ENCODE assay signal across 21 cellular contexts in the genomic region with DNA sequence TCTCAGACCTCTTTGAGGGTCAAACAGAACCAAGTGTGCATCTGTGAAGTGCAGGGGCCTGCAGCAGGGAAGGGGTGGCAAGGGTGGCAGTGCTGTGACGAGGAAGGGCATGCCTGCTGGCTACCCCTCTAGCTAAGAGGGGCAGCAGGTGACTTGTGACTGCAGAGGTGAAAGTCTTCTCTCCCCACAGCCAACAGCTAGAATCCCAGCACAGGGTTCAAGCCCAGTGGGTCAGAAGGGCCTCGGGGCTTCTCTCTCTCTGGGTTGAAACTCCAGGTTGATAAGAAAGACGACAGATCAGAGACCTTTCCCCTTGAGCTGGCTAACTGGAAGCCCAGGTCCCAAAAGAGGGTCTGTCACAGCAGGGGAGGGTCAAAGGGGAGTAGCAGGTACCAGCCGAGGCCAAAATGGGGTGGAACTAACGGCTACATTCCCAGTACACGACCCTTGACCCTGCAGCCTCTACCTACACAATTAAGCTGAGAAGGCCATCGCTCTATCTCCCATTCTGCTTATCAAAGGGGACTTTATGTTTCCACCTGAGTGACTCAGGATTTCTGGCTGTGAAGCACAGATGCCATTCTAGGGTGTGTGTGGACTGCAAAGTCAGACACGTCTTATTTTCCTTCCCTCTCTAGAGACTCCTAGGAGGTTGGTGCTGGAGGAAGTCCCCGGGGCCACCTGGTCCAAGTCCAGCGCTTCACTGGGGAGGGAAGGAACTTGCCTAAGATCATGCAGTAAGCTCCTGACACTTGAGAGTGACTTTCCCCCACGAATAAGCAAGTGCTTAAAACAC. TPM values are rescaled to one million over a fixed set of nuclear protein-coding genes. Genes with fewer than 3 reads are reported as not detected.
DNase-seq lines count a peak whose midpoint lies in the region; ATAC-seq and TF ChIP-seq lines count a peak whose summit lies in the region.
"Had no signal": no experiment of that assay in that cellular context is flagged by ENCODE, and none has a peak within 500 bp of the region (broad histone marks: within the 10 kb centered on the region; RNA-seq: fewer than 3 reads in every experiment).

No MANE protein-coding gene starts in this region.

- peak; percentile 86 for ATAC-seq in left lung
- peak; percentile 87 for ATAC-seq in upper lobe of right lung
- no peak for ATAC-seq in HG03025 (IDR thresholded peaks at IDR 0.05; ENCODE audit: low FRiP score, unreplicated experiment)
- ATAC-seq: activated naive CD8-positive, alpha-beta T cell treated with anti-CD3 and anti-CD28 coated beads, Interleukin-2, amount 50 U/mL, for 24 hours; gastrocnemius medialis had no signal

- peaks cover 0 to 11% of the 10 kb centered on the region in 2 donors for H3K4me1 ChIP-seq in left lung
- peaks cover 7% of the 10 kb centered on the region for H3K4me1 ChIP-seq in upper lobe of right lung
- H3K4me1 ChIP-seq: gastrocnemius medialis had no signal

- H3K36me3 ChIP-seq in left lung (peaks cover 0 to 25% of the 10 kb centered on the region in 2 donors), upper lobe of right lung (no peaks in the 10 kb centered on the region)

- no peak overlapping the region for H3K4me3 ChIP-seq in left lung
- no peak overlapping the region for H3K4me3 ChIP-seq in upper lobe of right lung
- H3K4me3 ChIP-seq: gastrocnemius medialis, SJCRH30, thoracic aorta had no signal

- TF ChIP-seq CTCF in left lung (IDR thresholded peaks at IDR 0.05): no peak
- no peak for TF ChIP-seq CTCF in upper lobe of right lung (IDR thresholded peaks at IDR 0.05)

- H3K27ac ChIP-seq in left lung (peak overlapping the region; percentile 61 to 70), upper lobe of right lung (peak overlapping the region; percentile 53)
- H3K27ac ChIP-seq: gastrocnemius medialis, SJCRH30, thoracic aorta had no signal

- intact Hi-C loops in left lung (cut with DNase I): no loop called here
- intact Hi-C loops in upper lobe of right lung (cut with DNase I): no loop called here

- peak; percentile 27 for DNase-seq in activated effector memory CD4-positive, alpha-beta T cell treated with anti-CD3 and anti-CD28 coated beads, Interleukin-2, amount 50 U/mL, for 16 hours
- DNase-seq in activated effector memory CD4-positive, alpha-beta T cell treated with Interleukin-2 at 50 U/mL for 16 hours: no peak
- DNase-seq in astrocyte of the hippocampus (ENCODE audit: low read depth, low spot score): peak; percentile 38
- peak in 1 of 2 donors; percentile 81 for DNase-seq in left lung
- DNase-seq in upper lobe of right lung: peak; percentile 79
- DNase-seq in activated CD4-positive, alpha-beta T cell treated with anti-CD3 and anti-CD28 coated beads, Interleukin-2, amount 50 U/mL, for 1 hour: no peak
- no peak for DNase-seq in middle frontal gyrus (ENCODE audit: extremely low spot score, low spot score)
- DNase-seq: activated CD4-positive, alpha-beta T cell treated with anti-CD3 and anti-CD28 coated beads, Interleukin-2, amount 10 ng/mL, durations not matched to agents 24 days and 14 days; activated naive CD8-positive, alpha-beta T cell treated with anti-CD3 and anti-CD28 coated beads, Interleukin-2, amount 50 U/mL, for 24 hours; activated T-cell treated with anti-CD3 and anti-CD28 coated beads, Interleukin-2, amount 50 U/mL, for 48 hours; CD4-positive, CD25-positive, alpha-beta regulatory T cell; EL; gastrocnemius medialis; H9; IMR-90; NCI-H2227 treated with DMSO at 0.1 percent for 48 hours; SJCRH30; stimulated activated CD4-positive, alpha-beta T cell treated with anti-CD3 and anti-CD28 coated beads, Interleukin-4, amount 100 ng/mL, for 24 hours; T-helper 9 cell had no signal

- H3K27me3 ChIP-seq in left lung: no peaks in the 10 kb centered on the region
- no peaks in the 10 kb centered on the region for H3K27me3 ChIP-seq in upper lobe of right lung
- H3K27me3 ChIP-seq: gastrocnemius medialis, SJCRH30 had no signal

- H3K9me3 ChIP-seq in left lung (no peaks in the 10 kb centered on the region), upper lobe of right lung (no peaks in the 10 kb centered on the region)
- H3K9me3 ChIP-seq: gastrocnemius medialis, SJCRH30, thoracic aorta had no signal

RNA-seq across cellular contexts. Expression of a gene that starts 14.6 kb away (rescaled TPM):
- 10 to 100 TPM; 23.4 to 26.9 TPM for total RNA-seq in left lung
- total RNA-seq in upper lobe of right lung: 26.7 TPM

RNA-seq across cellular contexts. Expression of a gene that starts 25.7 kb away (rescaled TPM):
- 10 to 100 TPM; 20.0 to 21.3 TPM for total RNA-seq in left lung
- total RNA-seq in upper lobe of right lung: 28.3 TPM

Comparison
In these comparisons a context has a peak if more than half of its experiments do, and no peak if none do; other contexts are left out.
1. DNase-seq: peak in activated effector memory CD4-positive, alpha-beta T cell treated with anti-CD3 and anti-CD28 coated beads, Interleukin-2, amount 50 U/mL, for 16 hours (single experiment), astrocyte of the hippocampus (single experiment) and upper lobe of right lung (single experiment); none in activated effector memory CD4-positive, alpha-beta T cell treated with Interleukin-2 at 50 U/mL for 16 hours (single experiment), activated CD4-positive, alpha-beta T cell treated with anti-CD3 and anti-CD28 coated beads, Interleukin-2, amount 50 U/mL, for 1 hour (single experiment) and middle frontal gyrus (single experiment).